ENCODE assay signal across 14 cellular contexts in the genomic region with DNA sequence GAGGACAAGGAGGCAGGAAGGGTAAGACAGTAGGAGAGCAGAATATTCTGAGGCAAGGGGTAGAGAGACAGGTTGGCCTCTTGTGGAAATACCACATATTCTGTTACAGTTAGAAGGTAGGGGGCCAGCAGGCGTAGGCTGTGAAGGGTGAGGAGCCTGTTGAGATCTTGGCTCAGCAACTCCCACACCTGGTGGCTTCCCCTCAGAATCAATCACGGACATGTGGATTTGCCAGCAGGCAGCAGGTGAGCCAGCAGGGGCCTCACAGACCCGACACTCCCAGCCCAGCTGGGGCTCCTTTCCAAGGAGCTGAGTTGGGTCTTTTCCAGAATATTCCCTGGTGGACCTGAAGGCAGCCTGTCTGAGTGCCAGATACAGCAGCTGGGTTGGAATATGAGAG.
"Had no signal": no experiment of that assay in that cellular context is flagged by ENCODE, and none has a peak within 500 bp of the region (broad histone marks: within the 10 kb centered on the region; RNA-seq: fewer than 3 reads in every experiment).

No MANE protein-coding gene starts in this region.

- ATAC-seq: foreskin keratinocyte; left cardiac atrium; naive thymus-derived CD8-positive, alpha-beta T cell; psoas muscle; right lobe of liver; stimulated activated memory B cell treated with anti-CD40 and anti-IgM and Interleukin-4, amounts not matched to agents 10 μg/mL and 1 μg/mL and 100 μg/mL, for 72 hours had no signal

- DNase-seq: activated CD4-positive, alpha-beta T cell treated with anti-CD3 and anti-CD28 coated beads, Interleukin-2, amount 10 ng/mL, durations not matched to agents 24 days and 14 days; activated naive CD4-positive, alpha-beta T cell treated with anti-CD3 and anti-CD28 coated beads for 36 hours; adrenal gland; caudate nucleus; colonic mucosa; foreskin keratinocyte; left cardiac atrium; naive thymus-derived CD8-positive, alpha-beta T cell; psoas muscle; right lobe of liver; spleen; stimulated activated CD4-positive, alpha-beta T cell treated with anti-CD3 and anti-CD28 coated beads, Interleukin-1b, Interleukin-23, amount 100 ng/mL, for 48 hours; tibial artery had no signal
